Comparison of ENCODE assay signal across 8 cellular contexts in genomic region chr22:49964493-49965290, GRCh38. TPM values are rescaled to one million over a fixed set of nuclear protein-coding genes. Genes with fewer than 3 reads are reported as not detected.
A peak's percentile ranks its signal among the peaks of the same experiment; 100 is the strongest.
DNase-seq lines count a peak whose midpoint lies in the region; TF ChIP-seq lines count a peak whose summit lies in the region.

No MANE protein-coding gene starts in this region.

- DNase-seq in activated CD4-positive, alpha-beta memory T cell treated with anti-CD3 and anti-CD28 coated beads for 36 hours, result peak; percentile 12
- DNase-seq in left ventricle myocardium inferior (peak; percentile 21), NCI-H226 (no peak), EL (no peak), NCI-H2196 treated with DMSO at 0.1 percent for 48 hours (lab: John Stamatoyannopoulos, UW; ENCODE audit: unreplicated experiment) (no peak), DMS53 treated with DMSO at 0.1 percent for 48 hours (lab: John Stamatoyannopoulos, UW; ENCODE audit: unreplicated experiment) (no peak)
- DNase-seq in stimulated activated CD4-positive, alpha-beta T cell treated with anti-CD3 and anti-CD28 coated beads, Interleukin-4, amount 100 ng/mL, for 24 hours, result peak; percentile 5

- peak overlapping the region; percentile 2 for H3K4me3 ChIP-seq in GM12875 (ENCODE audit: low read depth, low read length)
- peak overlapping the region; percentile 96 for H3K4me3 ChIP-seq in left ventricle myocardium inferior

- H3K4me3 Mint-ChIP-seq in activated CD4-positive, alpha-beta memory T cell treated with anti-CD3 and anti-CD28 coated beads for 36 hours, result peak overlapping the region; percentile 82

- H3K27ac Mint-ChIP-seq in activated CD4-positive, alpha-beta memory T cell treated with anti-CD3 and anti-CD28 coated beads for 36 hours, result peak overlapping the region; percentile 93

- H3K27me3 ChIP-seq in left ventricle myocardium inferior (ENCODE audit: low read depth), result no peaks in the 10 kb centered on the region

- no peaks in the 10 kb centered on the region for H3K9me3 ChIP-seq in left ventricle myocardium inferior (replicated peaks)

- H3K36me3 Mint-ChIP-seq in activated CD4-positive, alpha-beta memory T cell treated with anti-CD3 and anti-CD28 coated beads for 36 hours, result peaks cover 36% of the 10 kb centered on the region

- H3K27ac ChIP-seq in left ventricle myocardium inferior (replicated peaks), result peak overlapping the region; percentile 99

- H3K36me3 ChIP-seq in left ventricle myocardium inferior, result peaks cover 31% of the 10 kb centered on the region

- peaks cover 92% of the 10 kb centered on the region for H3K4me1 ChIP-seq in left ventricle myocardium inferior

- peaks cover 31% of the 10 kb centered on the region for H3K4me1 Mint-ChIP-seq in activated CD4-positive, alpha-beta memory T cell treated with anti-CD3 and anti-CD28 coated beads for 36 hours (ENCODE audit: low read depth)

- TF ChIP-seq CTCF in GM12875 (IDR thresholded peaks at IDR 0.05; ENCODE audit: borderline replicate concordance, insufficient read depth, low read depth, low read length), result no peak
- no peak for TF ChIP-seq CTCF in left ventricle myocardium inferior (IDR thresholded peaks at IDR 0.05; ENCODE audit: borderline replicate concordance)

- CTCF ChIA-PET in activated CD4-positive, alpha-beta memory T cell treated with anti-CD3 and anti-CD28 coated beads for 36 hours (lab: Charles Lee), result no interaction called here

- H3K9me3 Mint-ChIP-seq in activated CD4-positive, alpha-beta memory T cell treated with anti-CD3 and anti-CD28 coated beads for 36 hours, result no peaks in the 10 kb centered on the region

- intact Hi-C loops in activated CD4-positive, alpha-beta memory T cell treated with anti-CD3 and anti-CD28 coated beads for 36 hours (cut with micrococcal nuclease), result loop anchor here (5.0 kb wide), 2 partner anchors 112 to 228 kb away; partner anchors contain the start of gene ZBED4
- intact Hi-C loops in left ventricle myocardium inferior (cut with micrococcal nuclease), result no loop called here

- no peaks in the 10 kb centered on the region for H3K27me3 Mint-ChIP-seq in activated CD4-positive, alpha-beta memory T cell treated with anti-CD3 and anti-CD28 coated beads for 36 hours

- POLR2A ChIA-PET in activated CD4-positive, alpha-beta memory T cell treated with anti-CD3 and anti-CD28 coated beads for 36 hours (lab: Charles Lee), result no interaction called here

RNA-seq across cellular contexts. Expression of gene PIM3, which starts 4.1 kb away (rescaled TPM):
- 100 to 1,000 TPM; 222 to 231 TPM for total RNA-seq in activated CD4-positive, alpha-beta memory T cell treated with anti-CD3 and anti-CD28 coated beads for 36 hours
- 57.1 TPM for total RNA-seq in left ventricle myocardium inferior

RNA-seq across cellular contexts. Expression of gene CRELD2, which starts 46.3 kb away (rescaled TPM):
- 10 to 100 TPM; 29.8 to 30.7 TPM for total RNA-seq in activated CD4-positive, alpha-beta memory T cell treated with anti-CD3 and anti-CD28 coated beads for 36 hours
- 25.5 TPM for total RNA-seq in left ventricle myocardium inferior

RNA-seq across cellular contexts. Expression of gene ALG12, which starts 46.5 kb away (rescaled TPM):
- 10 to 100 TPM; 12.4 to 13.8 TPM for total RNA-seq in activated CD4-positive, alpha-beta memory T cell treated with anti-CD3 and anti-CD28 coated beads for 36 hours
- 17.0 TPM for total RNA-seq in left ventricle myocardium inferior

RNA-seq across cellular contexts. Expression of gene IL17REL, which starts 47.9 kb away (rescaled TPM):
- 1 to 10 TPM in 1 of 2 experiments, under 1 TPM in 1; 0.73 to 1.1 TPM for total RNA-seq in activated CD4-positive, alpha-beta memory T cell treated with anti-CD3 and anti-CD28 coated beads for 36 hours
- not detected for total RNA-seq in left ventricle myocardium inferior

Comparison
In these comparisons a context has a peak if more than half of its experiments do, and no peak if none do; other contexts are left out.
1. DNase-seq: peak in activated CD4-positive, alpha-beta memory T cell treated with anti-CD3 and anti-CD28 coated beads for 36 hours (single experiment), left ventricle myocardium inferior (single experiment) and stimulated activated CD4-positive, alpha-beta T cell treated with anti-CD3 and anti-CD28 coated beads, Interleukin-4, amount 100 ng/mL, for 24 hours (single experiment); none in NCI-H226 (single experiment), EL (single experiment), NCI-H2196 treated with DMSO at 0.1 percent for 48 hours (single experiment) and DMS53 treated with DMSO at 0.1 percent for 48 hours (single experiment).